In the genomic region with DNA sequence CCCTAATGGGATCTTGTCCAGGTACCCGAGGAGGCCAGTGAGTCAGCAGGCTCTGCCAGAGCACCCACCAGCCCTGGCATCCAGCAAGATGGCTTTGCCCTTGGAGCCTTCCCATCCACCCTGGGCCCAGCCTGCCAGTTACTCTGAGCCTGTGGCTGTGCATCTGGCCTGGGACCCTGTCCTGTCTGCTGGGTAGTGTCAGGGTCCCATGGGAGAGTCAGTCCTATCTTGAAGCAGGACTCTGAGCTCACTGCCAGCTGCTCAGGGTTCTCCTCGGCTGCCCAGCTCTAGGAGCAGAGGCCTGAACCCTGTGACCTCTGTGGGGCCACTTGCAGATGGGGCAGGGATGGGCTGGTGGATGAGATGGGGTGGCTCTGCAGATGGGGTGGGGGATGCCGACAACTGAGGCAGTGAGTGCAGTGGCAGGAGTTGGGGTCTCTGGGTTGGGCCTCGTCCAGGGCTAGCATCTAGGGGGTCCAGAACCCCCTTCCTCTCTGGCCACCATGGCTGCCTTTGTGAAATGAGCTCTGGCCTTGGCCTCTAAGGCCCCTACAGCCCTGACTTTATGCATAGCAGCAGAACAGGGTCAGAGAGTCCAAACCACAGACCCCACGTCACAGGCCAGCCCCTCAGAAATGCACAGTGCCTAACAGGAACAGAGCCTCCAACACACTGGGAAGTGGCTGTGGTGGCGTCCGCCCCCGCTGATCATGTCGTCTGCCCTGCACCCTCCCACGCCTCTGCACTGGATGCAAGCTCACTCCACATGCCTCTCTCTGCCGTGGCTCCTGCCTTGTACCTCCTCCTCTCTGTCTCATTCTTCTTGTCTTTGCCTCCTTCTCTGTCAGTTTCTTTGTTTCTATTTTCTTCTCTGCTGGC, we compare ENCODE assay signal across 14 cellular contexts.
DNase-seq lines count a peak whose midpoint lies in the region; FAIRE-seq and TF ChIP-seq lines count a peak whose summit lies in the region.
"Had no signal": no experiment of that assay in that cellular context is flagged by ENCODE, and none has a peak within 500 bp of the region (broad histone marks: within the 10 kb centered on the region; RNA-seq: fewer than 3 reads in every experiment).

No MANE protein-coding gene starts in this region.

- H3K4me1 Mint-ChIP-seq in activated T-helper 2 cell treated with anti-CD3 and anti-CD28 coated beads, Interferon-gamma antibody, Interleukin-2, Interleukin-4, amounts not matched to agents 10 μg/mL and 5 μg/mL and 100 μg/mL, durations not matched to agents 14 hours and 24 hours and 36 hours (ENCODE audit: low read depth) = peaks cover 3% of the 10 kb centered on the region
- H3K4me1 Mint-ChIP-seq in nephron = peaks cover 11% of the 10 kb centered on the region
- no peaks in the 10 kb centered on the region for H3K4me1 Mint-ChIP-seq in activated T-helper 1 cell treated with anti-CD3 and anti-CD28 coated beads, Interleukin-12 subunit alpha, Interleukin-12 subunit beta, Interleukin-2, Interleukin-4 antibody, amounts not matched to agents 30 ng/mL and 10 ng/mL and 1 ng/mL, durations not matched to agents 14 hours and 24 hours and 36 hours (ENCODE audit: low read depth)

- no peak for TF ChIP-seq CTCF in nephron (IDR thresholded peaks at IDR 0.05; ENCODE audit: unreplicated experiment in 3 of 3)

- H3K4me3 Mint-ChIP-seq in activated T-helper 2 cell treated with anti-CD3 and anti-CD28 coated beads, Interferon-gamma antibody, Interleukin-2, Interleukin-4, amounts not matched to agents 10 μg/mL and 5 μg/mL and 100 μg/mL, durations not matched to agents 14 hours and 24 hours and 36 hours (ENCODE audit: low read depth) = no peak overlapping the region
- H3K4me3 Mint-ChIP-seq in nephron = peak overlapping the region in 1 of 3 experiments; percentile 8
- no peak overlapping the region for H3K4me3 Mint-ChIP-seq in activated T-helper 1 cell treated with anti-CD3 and anti-CD28 coated beads, Interleukin-12 subunit alpha, Interleukin-12 subunit beta, Interleukin-2, Interleukin-4 antibody, amounts not matched to agents 30 ng/mL and 10 ng/mL and 1 ng/mL, durations not matched to agents 14 hours and 24 hours and 36 hours

- FAIRE-seq in RCC 7860 (lab: Jason Lieb, UNC) = no peak

- no peaks in the 10 kb centered on the region for H3K9me3 Mint-ChIP-seq in activated T-helper 2 cell treated with anti-CD3 and anti-CD28 coated beads, Interferon-gamma antibody, Interleukin-2, Interleukin-4, amounts not matched to agents 10 μg/mL and 5 μg/mL and 100 μg/mL, durations not matched to agents 14 hours and 24 hours and 36 hours
- H3K9me3 Mint-ChIP-seq in nephron = no peaks in the 10 kb centered on the region
- no peaks in the 10 kb centered on the region for H3K9me3 Mint-ChIP-seq in activated T-helper 1 cell treated with anti-CD3 and anti-CD28 coated beads, Interleukin-12 subunit alpha, Interleukin-12 subunit beta, Interleukin-2, Interleukin-4 antibody, amounts not matched to agents 30 ng/mL and 10 ng/mL and 1 ng/mL, durations not matched to agents 14 hours and 24 hours and 36 hours

- H3K36me3 Mint-ChIP-seq in activated T-helper 2 cell treated with anti-CD3 and anti-CD28 coated beads, Interferon-gamma antibody, Interleukin-2, Interleukin-4, amounts not matched to agents 10 μg/mL and 5 μg/mL and 100 μg/mL, durations not matched to agents 14 hours and 24 hours and 36 hours (ENCODE audit: low read depth) = no peaks in the 10 kb centered on the region
- H3K36me3 Mint-ChIP-seq in nephron (ENCODE audit: low read depth) = no peaks in the 10 kb centered on the region
- H3K36me3 Mint-ChIP-seq in activated T-helper 1 cell treated with anti-CD3 and anti-CD28 coated beads, Interleukin-12 subunit alpha, Interleukin-12 subunit beta, Interleukin-2, Interleukin-4 antibody, amounts not matched to agents 30 ng/mL and 10 ng/mL and 1 ng/mL, durations not matched to agents 14 hours and 24 hours and 36 hours (ENCODE audit: low read depth) = no peaks in the 10 kb centered on the region

- no peaks in the 10 kb centered on the region for H3K9me3 ChIP-seq in KOPT-K1 (ENCODE audit: insufficient read depth, low read length, poor library complexity, severe bottlenecking)
- H3K9me3 ChIP-seq: psoas muscle had no signal

- no peak overlapping the region for H3K27ac Mint-ChIP-seq in activated T-helper 2 cell treated with anti-CD3 and anti-CD28 coated beads, Interferon-gamma antibody, Interleukin-2, Interleukin-4, amounts not matched to agents 10 μg/mL and 5 μg/mL and 100 μg/mL, durations not matched to agents 14 hours and 24 hours and 36 hours
- H3K27ac Mint-ChIP-seq in nephron = peak overlapping the region in 2 of 3 experiments; percentile 48 to 75
- no peak overlapping the region for H3K27ac Mint-ChIP-seq in activated T-helper 1 cell treated with anti-CD3 and anti-CD28 coated beads, Interleukin-12 subunit alpha, Interleukin-12 subunit beta, Interleukin-2, Interleukin-4 antibody, amounts not matched to agents 30 ng/mL and 10 ng/mL and 1 ng/mL, durations not matched to agents 14 hours and 24 hours and 36 hours

- intact Hi-C loops in activated T-helper 2 cell treated with anti-CD3 and anti-CD28 coated beads, Interferon-gamma antibody, Interleukin-2, Interleukin-4, amounts not matched to agents 10 μg/mL and 5 μg/mL and 100 μg/mL, durations not matched to agents 14 hours and 24 hours and 36 hours (cut with micrococcal nuclease) = no loop called here
- intact Hi-C loops in activated T-helper 1 cell treated with anti-CD3 and anti-CD28 coated beads, Interleukin-12 subunit alpha, Interleukin-12 subunit beta, Interleukin-2, Interleukin-4 antibody, amounts not matched to agents 30 ng/mL and 10 ng/mL and 1 ng/mL, durations not matched to agents 14 hours and 24 hours and 36 hours (cut with micrococcal nuclease) = no loop called here

- H3K27me3 Mint-ChIP-seq in activated T-helper 2 cell treated with anti-CD3 and anti-CD28 coated beads, Interferon-gamma antibody, Interleukin-2, Interleukin-4, amounts not matched to agents 10 μg/mL and 5 μg/mL and 100 μg/mL, durations not matched to agents 14 hours and 24 hours and 36 hours (ENCODE audit: low read depth) = no peaks in the 10 kb centered on the region
- peaks cover 19% of the 10 kb centered on the region for H3K27me3 Mint-ChIP-seq in nephron (ENCODE audit: low read depth)
- H3K27me3 Mint-ChIP-seq in activated T-helper 1 cell treated with anti-CD3 and anti-CD28 coated beads, Interleukin-12 subunit alpha, Interleukin-12 subunit beta, Interleukin-2, Interleukin-4 antibody, amounts not matched to agents 30 ng/mL and 10 ng/mL and 1 ng/mL, durations not matched to agents 14 hours and 24 hours and 36 hours (ENCODE audit: insufficient read depth) = no peaks in the 10 kb centered on the region

- DNase-seq in CMK (ENCODE audit: low read depth) (peak; percentile 57), SHP77 (lab: John Stamatoyannopoulos, UW) (no peak), RCC 7860 (ENCODE audit: low spot score) (no peak), NCI-H2081 treated with DMSO at 0.1 percent for 48 hours (lab: John Stamatoyannopoulos, UW) (no peak)
- DNase-seq in activated T-helper 2 cell treated with anti-CD3 and anti-CD28 coated beads, Interferon-gamma antibody, Interleukin-2, Interleukin-4, amounts not matched to agents 10 μg/mL and 5 μg/mL and 100 μg/mL, durations not matched to agents 14 hours and 24 hours and 36 hours (ENCODE audit: low spot score) = peak; percentile 6
- DNase-seq in activated T-helper 1 cell treated with anti-CD3 and anti-CD28 coated beads, Interleukin-12 subunit alpha, Interleukin-12 subunit beta, Interleukin-2, Interleukin-4 antibody, amounts not matched to agents 30 ng/mL and 10 ng/mL and 1 ng/mL, durations not matched to agents 14 hours and 24 hours and 36 hours (ENCODE audit: low spot score) = no peak
- DNase-seq: amniotic stem cell; effector CD4-positive, alpha-beta T cell; NCI-H1436; NCI-H748 treated with DMSO at 0.1 percent for 48 hours; stimulated activated CD4-positive, alpha-beta T cell treated with anti-CD3 and anti-CD28 coated beads, Interleukin-4, amount 100 ng/mL, for 24 hours had no signal

- H3K27ac ChIP-seq in KOPT-K1 (ENCODE audit: low read depth, low read length, poor library complexity, severe bottlenecking) = peak overlapping the region; percentile 42
- H3K27ac ChIP-seq: psoas muscle had no signal

- no peaks in the 10 kb centered on the region for H3K36me3 ChIP-seq in KOPT-K1 (ENCODE audit: insufficient read depth, low read length)

Comparison
In these comparisons a context has a peak if more than half of its experiments do, and no peak if none do; other contexts are left out.
1. DNase-seq: peak in CMK (single experiment) and activated T-helper 2 cell treated with anti-CD3 and anti-CD28 coated beads, Interferon-gamma antibody, Interleukin-2, Interleukin-4, amounts not matched to agents 10 μg/mL and 5 μg/mL and 100 μg/mL, durations not matched to agents 14 hours and 24 hours and 36 hours (single experiment); none in activated T-helper 1 cell treated with anti-CD3 and anti-CD28 coated beads, Interleukin-12 subunit alpha, Interleukin-12 subunit beta, Interleukin-2, Interleukin-4 antibody, amounts not matched to agents 30 ng/mL and 10 ng/mL and 1 ng/mL, durations not matched to agents 14 hours and 24 hours and 36 hours (single experiment), SHP77 (0 of 2), RCC 7860 (single experiment) and NCI-H2081 treated with DMSO at 0.1 percent for 48 hours (single experiment).
2. H3K27ac Mint-ChIP-seq: peak in nephron (2 of 3); none in activated T-helper 2 cell treated with anti-CD3 and anti-CD28 coated beads, Interferon-gamma antibody, Interleukin-2, Interleukin-4, amounts not matched to agents 10 μg/mL and 5 μg/mL and 100 μg/mL, durations not matched to agents 14 hours and 24 hours and 36 hours (single experiment) and activated T-helper 1 cell treated with anti-CD3 and anti-CD28 coated beads, Interleukin-12 subunit alpha, Interleukin-12 subunit beta, Interleukin-2, Interleukin-4 antibody, amounts not matched to agents 30 ng/mL and 10 ng/mL and 1 ng/mL, durations not matched to agents 14 hours and 24 hours and 36 hours (single experiment).